ENCODE assay signal across 17 cellular contexts in genomic region chr3:154421067-154421466, GRCh38. TPM values are rescaled to one million over a fixed set of nuclear protein-coding genes. Genes with fewer than 3 reads are reported as not detected.
DNase-seq lines count a peak whose midpoint lies in the region; ATAC-seq and TF ChIP-seq lines count a peak whose summit lies in the region.
"Had no signal": no experiment of that assay in that cellular context is flagged by ENCODE, and none has a peak within 500 bp of the region (broad histone marks: within the 10 kb centered on the region; RNA-seq: fewer than 3 reads in every experiment).

No MANE protein-coding gene starts in this region.

- CTCF ChIA-PET in activated CD4-positive, alpha-beta T cell treated with anti-CD3 and anti-CD28 coated beads for 36 hours (lab: Charles Lee): no interaction called here
- CTCF ChIA-PET in PC-3 (lab: Charles Lee): no interaction called here

- no peaks in the 10 kb centered on the region for H3K79me2 ChIP-seq in PC-3 (ENCODE audit: low read length)
- H3K79me2 ChIP-seq: parathyroid adenoma had no signal

- no peaks in the 10 kb centered on the region for H3K9me2 ChIP-seq in PC-3 (replicated peaks; ENCODE audit: low read length)

- H4K20me1 ChIP-seq in PC-3 (ENCODE audit: low read length): no peaks in the 10 kb centered on the region

- no peak overlapping the region for H2AFZ ChIP-seq in PC-3 (ENCODE audit: low read length)
- H2AFZ ChIP-seq: parathyroid adenoma had no signal

- H3K36me3 ChIP-seq in PC-3 (ENCODE audit: low read depth, low read length): no peaks in the 10 kb centered on the region
- H3K36me3 ChIP-seq in H7 (replicated peaks; ENCODE audit: control insufficient read depth, insufficient read depth, low read length): no peaks in the 10 kb centered on the region
- H3K36me3 ChIP-seq: vagina had no signal

- H3K27ac Mint-ChIP-seq in activated CD4-positive, alpha-beta T cell treated with anti-CD3 and anti-CD28 coated beads for 36 hours: no peak overlapping the region
- no peak overlapping the region for H3K27ac Mint-ChIP-seq in endothelial cell (ENCODE audit: unreplicated experiment)
- no peak overlapping the region for H3K27ac Mint-ChIP-seq in progenitor cell of endocrine pancreas

- H3K4me1 Mint-ChIP-seq in activated CD4-positive, alpha-beta T cell treated with anti-CD3 and anti-CD28 coated beads for 36 hours: no peaks in the 10 kb centered on the region
- H3K4me1 Mint-ChIP-seq in endothelial cell (ENCODE audit: unreplicated experiment) (no peaks in the 10 kb centered on the region), progenitor cell of endocrine pancreas (ENCODE audit: low read depth) (no peaks in the 10 kb centered on the region)

- H3K27ac ChIP-seq in PC-3 (ENCODE audit: low read length): no peak overlapping the region
- H3K27ac ChIP-seq: parathyroid adenoma, vagina had no signal

- H3K9ac ChIP-seq in PC-3 (ENCODE audit: low read length): no peak overlapping the region
- H3K9ac ChIP-seq: parathyroid adenoma had no signal

- BruUV-seq in PC-3 (replicated peaks; lab: Mats Ljungman, UMichigan): no TSS peak

- peaks cover 2% of the 10 kb centered on the region for H3K9me3 Mint-ChIP-seq in activated CD4-positive, alpha-beta T cell treated with anti-CD3 and anti-CD28 coated beads for 36 hours (ENCODE audit: low read depth)
- H3K9me3 Mint-ChIP-seq in endothelial cell (ENCODE audit: unreplicated experiment) (no peaks in the 10 kb centered on the region), progenitor cell of endocrine pancreas (ENCODE audit: low read depth) (no peaks in the 10 kb centered on the region)

- no peak overlapping the region for H3K4me3 Mint-ChIP-seq in activated CD4-positive, alpha-beta T cell treated with anti-CD3 and anti-CD28 coated beads for 36 hours
- H3K4me3 Mint-ChIP-seq in endothelial cell (ENCODE audit: unreplicated experiment) (no peak overlapping the region), progenitor cell of endocrine pancreas (ENCODE audit: low read depth) (no peak overlapping the region)

- no peak for ATAC-seq in activated CD4-positive, alpha-beta T cell treated with anti-CD3 and anti-CD28 coated beads for 36 hours
- ATAC-seq in PC-3 (no peak), HG02623 (IDR thresholded peaks at IDR 0.05; ENCODE audit: unreplicated experiment) (no peak)

- peak; percentile 12 for DNase-seq in activated CD4-positive, alpha-beta T cell treated with anti-CD3 and anti-CD28 coated beads for 36 hours
- DNase-seq in activated CD4-positive, alpha-beta T cell treated with anti-CD3 and anti-CD28 coated beads for 1 hour: no peak
- peak; percentile 41 for DNase-seq in PC-3
- DNase-seq in endothelial cell (ENCODE audit: low spot score): peak; percentile 36
- DNase-seq in progenitor cell of endocrine pancreas (ENCODE audit: low spot score, unreplicated experiment): peak; percentile 16
- no peak for DNase-seq in H7
- DNase-seq in CD1c-positive myeloid dendritic cell (ENCODE audit: extremely low spot score): no peak
- DNase-seq: activated T-cell treated with anti-CD3 and anti-CD28 coated beads for 4 hours, anterior cingulate cortex, DMS153, HCEC 1CT, IMR-90, NCI-H2107, T1000 had no signal

- H3K36me3 Mint-ChIP-seq in activated CD4-positive, alpha-beta T cell treated with anti-CD3 and anti-CD28 coated beads for 36 hours (ENCODE audit: low read depth): no peaks in the 10 kb centered on the region
- H3K36me3 Mint-ChIP-seq in endothelial cell (ENCODE audit: low read depth, unreplicated experiment): no peaks in the 10 kb centered on the region
- no peaks in the 10 kb centered on the region for H3K36me3 Mint-ChIP-seq in progenitor cell of endocrine pancreas (ENCODE audit: insufficient read depth)

- intact Hi-C loops in activated CD4-positive, alpha-beta T cell treated with anti-CD3 and anti-CD28 coated beads for 36 hours (cut with DNase I, micrococcal nuclease): no loop called here
- intact Hi-C loops in PC-3 (cut with micrococcal nuclease): no loop called here

- H3K4me3 ChIP-seq in PC-3 (ENCODE audit: low read length) (no peak overlapping the region), H7 (ENCODE audit: insufficient read depth, low read depth, low read length) (no peak overlapping the region)
- H3K4me3 ChIP-seq: vagina had no signal

- H3K27me3 ChIP-seq in PC-3 (ENCODE audit: low read length): no peaks in the 10 kb centered on the region
- no peaks in the 10 kb centered on the region for H3K27me3 ChIP-seq in H7 (ENCODE audit: control insufficient read depth, insufficient read depth, low read length)
- H3K27me3 ChIP-seq: vagina had no signal

- no peak overlapping the region for H3K4me2 ChIP-seq in PC-3 (ENCODE audit: low read length)

- no peaks in the 10 kb centered on the region for H3K4me1 ChIP-seq in PC-3 (ENCODE audit: insufficient read depth, low read length)
- H3K4me1 ChIP-seq: parathyroid adenoma, vagina had no signal

- H3K9me3 ChIP-seq in PC-3 (ENCODE audit: low read length): no peaks in the 10 kb centered on the region
- H3K9me3 ChIP-seq: vagina had no signal

- TF ChIP-seq CTCF in PC-3 (conservative IDR thresholded peaks at IDR 0.05; ENCODE audit: low read depth, low read length) (no peak), endothelial cell (IDR thresholded peaks at IDR 0.05; ENCODE audit: unreplicated experiment) (no peak), progenitor cell of endocrine pancreas (IDR thresholded peaks at IDR 0.05; ENCODE audit: unreplicated experiment) (no peak)

- peaks cover 1% of the 10 kb centered on the region for H3K27me3 Mint-ChIP-seq in activated CD4-positive, alpha-beta T cell treated with anti-CD3 and anti-CD28 coated beads for 36 hours
- H3K27me3 Mint-ChIP-seq in endothelial cell (ENCODE audit: unreplicated experiment): no peaks in the 10 kb centered on the region
- H3K27me3 Mint-ChIP-seq in progenitor cell of endocrine pancreas: peaks cover 14% of the 10 kb centered on the region

- POLR2A ChIA-PET in activated CD4-positive, alpha-beta T cell treated with anti-CD3 and anti-CD28 coated beads for 36 hours (lab: Charles Lee): no interaction called here
- POLR2A ChIA-PET in PC-3 (lab: Charles Lee; ENCODE audit: unreplicated experiment): no interaction called here

- no peaks in the 10 kb centered on the region for H3F3A ChIP-seq in PC-3 (ENCODE audit: low read length, unreplicated experiment)

RNA-seq across cellular contexts. Expression of gene GPR149, which starts 8.9 kb away (rescaled TPM):
- not detected for total RNA-seq in activated CD4-positive, alpha-beta T cell treated with anti-CD3 and anti-CD28 coated beads for 36 hours
- total RNA-seq in PC-3 (2014; rRNA removed) (not detected in 2 replicates), endothelial cell (ENCODE audit: unreplicated experiment) (not detected), progenitor cell of endocrine pancreas (not detected in 2 replicates)
- total RNA-seq in H7 (2014; rRNA removed; shearing (Covaris generic)): not detected in 2 replicates
- total RNA-seq: IMR-90, vagina had no signal

Comparison
In these comparisons a context has a peak if more than half of its experiments do, and no peak if none do; other contexts are left out.
1. DNase-seq: peak in activated CD4-positive, alpha-beta T cell treated with anti-CD3 and anti-CD28 coated beads for 36 hours (single experiment), PC-3 (single experiment), endothelial cell (single experiment) and progenitor cell of endocrine pancreas (single experiment); none in activated CD4-positive, alpha-beta T cell treated with anti-CD3 and anti-CD28 coated beads for 1 hour (single experiment), H7 (single experiment) and CD1c-positive myeloid dendritic cell (single experiment).